ENCODE assay signal across 18 cellular contexts in the genomic region with DNA sequence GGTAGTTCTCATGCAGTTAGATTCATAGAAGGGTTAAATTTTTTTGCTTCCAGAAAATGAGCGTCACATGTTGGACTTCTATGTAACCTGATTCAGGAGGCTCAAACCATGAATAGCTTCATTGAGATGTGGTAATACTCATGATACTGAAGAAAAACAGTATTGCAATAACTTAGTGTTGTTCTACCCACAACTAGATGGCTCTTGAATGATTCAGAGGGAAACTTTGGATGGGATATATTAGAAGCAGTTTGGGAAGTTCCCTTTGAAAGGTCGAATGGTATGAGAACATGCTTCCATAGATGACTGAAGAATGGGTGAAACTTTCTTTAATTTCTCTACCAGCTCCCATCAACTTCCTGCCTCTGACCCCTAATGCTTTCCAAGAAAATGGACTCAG.
DNase-seq lines count a peak whose midpoint lies in the region; ATAC-seq, FAIRE-seq and TF ChIP-seq lines count a peak whose summit lies in the region.
"Had no signal": no experiment of that assay in that cellular context is flagged by ENCODE, and none has a peak within 500 bp of the region (broad histone marks: within the 10 kb centered on the region; RNA-seq: fewer than 3 reads in every experiment).

No MANE protein-coding gene starts in this region.

- no peak overlapping the region for H2AFZ ChIP-seq in MM.1S (ENCODE audit: low read length)
- H2AFZ ChIP-seq: parathyroid adenoma had no signal

- H3K9ac ChIP-seq in MM.1S (ENCODE audit: low read length) = no peak overlapping the region
- H3K9ac ChIP-seq: BLaER1 treated with 17β-estradiol and CSF1 and Interleukin-3, amounts not matched to agents 10 nM and 100 nM; parathyroid adenoma had no signal

- H4K20me1 ChIP-seq in MM.1S (ENCODE audit: insufficient read depth, low read length) = no peaks in the 10 kb centered on the region
- H4K20me1 ChIP-seq: BLaER1 treated with 17β-estradiol and CSF1 and Interleukin-3, amounts not matched to agents 10 nM and 100 nM had no signal

- TF ChIP-seq CTCF in HFFc6 (IDR thresholded peaks at IDR 0.05) = no peak
- TF ChIP-seq CTCF in bronchial epithelial cell (IDR thresholded peaks at IDR 0.05; ENCODE audit: insufficient read depth, low read length, severe bottlenecking) = no peak
- no peak for TF ChIP-seq CTCF in MM.1S (IDR thresholded peaks at IDR 0.05; ENCODE audit: low read length)

- no peaks in the 10 kb centered on the region for H3K27me3 Mint-ChIP-seq in HFFc6 (ENCODE audit: insufficient read depth)
- no peaks in the 10 kb centered on the region for H3K27me3 Mint-ChIP-seq in T-helper 2 cell treated with Interferon-gamma antibody and Interleukin-4, amounts not matched to agents 5 μg/mL and 100 μg/mL, for 36 hours (ENCODE audit: low read depth)

- no peak for FAIRE-seq in bronchial epithelial cell (lab: Jason Lieb, UNC)

- H3K27ac Mint-ChIP-seq in HFFc6 = peak overlapping the region; percentile 74
- H3K27ac Mint-ChIP-seq in T-helper 2 cell treated with Interferon-gamma antibody and Interleukin-4, amounts not matched to agents 5 μg/mL and 100 μg/mL, for 36 hours = no peak overlapping the region
- H3K27ac Mint-ChIP-seq: IgD-negative memory B cell, mesothelial cell of epicardium had no signal

- H3K79me2 ChIP-seq in MM.1S (ENCODE audit: low read length) = no peaks in the 10 kb centered on the region
- H3K79me2 ChIP-seq: parathyroid adenoma had no signal

- no peak for ATAC-seq in GM21737 (IDR thresholded peaks at IDR 0.05; ENCODE audit: unreplicated experiment)

- no peak overlapping the region for H3K27ac ChIP-seq in MM.1S (ENCODE audit: low read length)
- H3K27ac ChIP-seq: parathyroid adenoma had no signal

- H3K4me2 ChIP-seq in MM.1S (ENCODE audit: low read depth, low read length) = no peak overlapping the region

- DNase-seq in AG08395 (ENCODE audit: low spot score) (peak; percentile 81), HFFc6 (peak; percentile 85), bronchial epithelial cell (ENCODE audit: low read depth) (peak; percentile 82), kidney tubule cell (ENCODE audit: low spot score) (peak; percentile 96), MM.1S (no peak), HPDE6-E6E7 (ENCODE audit: extremely low spot score) (no peak)
- no peak for DNase-seq in T-helper 2 cell treated with Interferon-gamma antibody and Interleukin-4, amounts not matched to agents 5 μg/mL and 100 μg/mL, for 36 hours (ENCODE audit: low spot score)
- DNase-seq: activated CD4-positive, CD25-positive, alpha-beta regulatory T cell; anterior cingulate cortex; effector memory CD4-positive, alpha-beta T cell; GF-D8; NCI-H187 treated with DMSO at 0.1 percent for 48 hours; NCI-H774 had no signal

- H3K9me3 ChIP-seq in MM.1S (replicated peaks; ENCODE audit: insufficient read depth, low read length) = no peaks in the 10 kb centered on the region
- H3K9me3 ChIP-seq: BLaER1 treated with 17β-estradiol and CSF1 and Interleukin-3, amounts not matched to agents 10 nM and 100 nM had no signal

- peak overlapping the region; percentile 34 for H3K4me3 Mint-ChIP-seq in HFFc6
- H3K4me3 Mint-ChIP-seq in T-helper 2 cell treated with Interferon-gamma antibody and Interleukin-4, amounts not matched to agents 5 μg/mL and 100 μg/mL, for 36 hours = no peak overlapping the region
- H3K4me3 Mint-ChIP-seq: IgD-negative memory B cell, mesothelial cell of epicardium had no signal

- H3K27me3 ChIP-seq in bronchial epithelial cell (ENCODE audit: control insufficient read depth, insufficient read depth, low read length) (no peaks in the 10 kb centered on the region), MM.1S (replicated peaks; ENCODE audit: insufficient read depth, low read length) (no peaks in the 10 kb centered on the region)
- H3K27me3 ChIP-seq: BLaER1 treated with 17β-estradiol and CSF1 and Interleukin-3, amounts not matched to agents 10 nM and 100 nM had no signal

- H3K36me3 Mint-ChIP-seq in HFFc6 (ENCODE audit: low read depth) = peaks cover 9% of the 10 kb centered on the region
- no peaks in the 10 kb centered on the region for H3K36me3 Mint-ChIP-seq in T-helper 2 cell treated with Interferon-gamma antibody and Interleukin-4, amounts not matched to agents 5 μg/mL and 100 μg/mL, for 36 hours (ENCODE audit: low read depth)
- H3K36me3 Mint-ChIP-seq: IgD-negative memory B cell, mesothelial cell of epicardium had no signal

- no peaks in the 10 kb centered on the region for H3F3A ChIP-seq in MM.1S (ENCODE audit: insufficient read depth, low read length)

- no peaks in the 10 kb centered on the region for H3K36me3 ChIP-seq in bronchial epithelial cell (ENCODE audit: control insufficient read depth, insufficient read depth, low read length)
- H3K36me3 ChIP-seq in MM.1S (replicated peaks; ENCODE audit: insufficient read depth, low read length) = no peaks in the 10 kb centered on the region
- H3K36me3 ChIP-seq: BLaER1 treated with 17β-estradiol and CSF1 and Interleukin-3, amounts not matched to agents 10 nM and 100 nM had no signal

- H3K9me2 ChIP-seq in MM.1S (replicated peaks; ENCODE audit: insufficient read depth, low read length) = no peaks in the 10 kb centered on the region

- peaks cover 83% of the 10 kb centered on the region for H3K4me1 Mint-ChIP-seq in HFFc6 (ENCODE audit: low read depth)
- H3K4me1 Mint-ChIP-seq in T-helper 2 cell treated with Interferon-gamma antibody and Interleukin-4, amounts not matched to agents 5 μg/mL and 100 μg/mL, for 36 hours (ENCODE audit: low read depth) = peaks cover 3% of the 10 kb centered on the region
- H3K4me1 Mint-ChIP-seq: IgD-negative memory B cell, mesothelial cell of epicardium had no signal

- no peaks in the 10 kb centered on the region for H3K9me3 Mint-ChIP-seq in HFFc6
- no peaks in the 10 kb centered on the region for H3K9me3 Mint-ChIP-seq in T-helper 2 cell treated with Interferon-gamma antibody and Interleukin-4, amounts not matched to agents 5 μg/mL and 100 μg/mL, for 36 hours

- no peak overlapping the region for H3K4me3 ChIP-seq in bronchial epithelial cell (ENCODE audit: low read depth, low read length)
- H3K4me3 ChIP-seq in MM.1S (ENCODE audit: low read length) = no peak overlapping the region
- H3K4me3 ChIP-seq: BLaER1 treated with 17β-estradiol and CSF1 and Interleukin-3, amounts not matched to agents 10 nM and 100 nM had no signal

- peaks cover 10% of the 10 kb centered on the region; the same call in 1 of the 2 replicates for H3K4me1 ChIP-seq in MM.1S (ENCODE audit: low read length)
- H3K4me1 ChIP-seq: parathyroid adenoma had no signal

Comparison
In these comparisons a context has a peak if more than half of its experiments do, and no peak if none do; other contexts are left out.
1. DNase-seq: peak in AG08395 (single experiment), HFFc6 (single experiment), bronchial epithelial cell (single experiment) and kidney tubule cell (single experiment); none in MM.1S (single experiment), HPDE6-E6E7 (single experiment) and T-helper 2 cell treated with Interferon-gamma antibody and Interleukin-4, amounts not matched to agents 5 μg/mL and 100 μg/mL, for 36 hours (single experiment).